ENCODE assay signal across 1 cellular context in genomic region chr17:44930667-44931066, GRCh38.
TF ChIP-seq lines count a peak whose summit lies in the region.

No MANE protein-coding gene starts in this region.

TF ChIP-seq in K562, 482 proteins besides CTCF, POLR2A, EP300 and RAD21:
- TF ChIP-seq SOX6 (IDR thresholded peaks at IDR 0.05) (no peak), ID3 (CRISPR knock-in tag; IDR thresholded peaks at IDR 0.05) (no peak), ID3 (tag; IDR thresholded peaks at IDR 0.05) (no peak), REST (CRISPR knock-in tag; IDR thresholded peaks at IDR 0.05; ENCODE audit: low read depth) (no peak), TARDBP (IDR thresholded peaks at IDR 0.05) (no peak), ZBTB2 (IDR thresholded peaks at IDR 0.05) (no peak), NR0B1 (IDR thresholded peaks at IDR 0.05; ENCODE audit: partially characterized antibody) (no peak), GTF2B (IDR thresholded peaks at IDR 0.05; ENCODE audit: extremely low read depth, insufficient read length) (no peak), ZNF274 (IDR thresholded peaks at IDR 0.05; ENCODE audit: borderline replicate concordance, low read depth, low read length) (no peak), ZBTB9 (CRISPR knock-in tag; IDR thresholded peaks at IDR 0.05) (no peak), TEAD4 (IDR thresholded peaks at IDR 0.05; ENCODE audit: low read length) (no peak), TEAD4 (CRISPR knock-in tag; IDR thresholded peaks at IDR 0.05; ENCODE audit: borderline replicate concordance) (no peak), ZNF316 (IDR thresholded peaks at IDR 0.05) (peak; percentile 70), STAT6 (CRISPR knock-in tag; IDR thresholded peaks at IDR 0.05) (no peak), ZNF75A (CRISPR knock-in tag; IDR thresholded peaks at IDR 0.05) (no peak), MAFK (IDR thresholded peaks at IDR 0.05; ENCODE audit: low read length) (peak; percentile 46; the same call in 1 of the 2 replicates), RNF219 (CRISPR knock-in tag; IDR thresholded peaks at IDR 0.05) (no peak), PPARD (CRISPR knock-in tag; IDR thresholded peaks at IDR 0.05) (no peak), PRMT5 (CRISPR knock-in tag; IDR thresholded peaks at IDR 0.05) (no peak), ZMIZ1 (IDR thresholded peaks at IDR 0.05; ENCODE audit: low read depth in 2 of 2, low read length in 2 of 2) (no peak), SETDB1 (IDR thresholded peaks at IDR 0.05; ENCODE audit: low read length) (no peak), ZNF668 (CRISPR knock-in tag; IDR thresholded peaks at IDR 0.05) (no peak), ZNF583 (CRISPR knock-in tag; IDR thresholded peaks at IDR 0.05) (no peak), SAFB (IDR thresholded peaks at IDR 0.05; ENCODE audit: borderline replicate concordance, low read depth, low read length) (no peak), ZNF586 (CRISPR knock-in tag; conservative IDR thresholded peaks at IDR 0.05) (no peak), ZNF561 (CRISPR knock-in tag; conservative IDR thresholded peaks at IDR 0.05) (no peak), ZZZ3 (IDR thresholded peaks at IDR 0.05) (no peak), TBP (optimal IDR thresholded peaks at IDR 0.05; ENCODE audit: low read depth, low read length) (no peak), MAX (CRISPR knock-in tag; IDR thresholded peaks at IDR 0.05) (no peak), MAFG (tag; conservative IDR thresholded peaks at IDR 0.05) (peak; percentile 39), ZNF444 (CRISPR knock-in tag; IDR thresholded peaks at IDR 0.05) (no peak), C11orf30 (IDR thresholded peaks at IDR 0.05; ENCODE audit: low read depth) (peak; percentile 72), FOXJ2 (tag; IDR thresholded peaks at IDR 0.05) (no peak), MAFF (IDR thresholded peaks at IDR 0.05; ENCODE audit: low read length) (peak; percentile 60; the same call in 1 of the 2 replicates)
